ENCODE assay signal across 1 cellular context in genomic region chr16:21083729-21084268, GRCh38.
A peak's percentile ranks its signal among the peaks of the same experiment; 100 is the strongest.
TF ChIP-seq lines count a peak whose summit lies in the region.

No MANE protein-coding gene starts in this region.

TF ChIP-seq in H1, 55 proteins besides CTCF, POLR2A, EP300 and RAD21 (continued from another document):
- TF ChIP-seq CHD7 (IDR thresholded peaks at IDR 0.05; ENCODE audit: insufficient replicate concordance, low read length) (no peak), YY1 (IDR thresholded peaks at IDR 0.05; ENCODE audit: low read depth, low read length) (0 out of 2 replicates have a peak, but pooled peaks have one; percentile 38), USF2 (IDR thresholded peaks at IDR 0.05; ENCODE audit: low read length) (no peak), NANOG (IDR thresholded peaks at IDR 0.05; ENCODE audit: insufficient read depth, low read depth, low read length, poor library complexity, severe bottlenecking) (no peak), SIX5 (IDR thresholded peaks at IDR 0.05; ENCODE audit: low read depth, low read length) (no peak), HDAC2 (IDR thresholded peaks at IDR 0.05; ENCODE audit: borderline replicate concordance in 1 of 2, low read depth in 2 of 2, low read length in 2 of 2) (peak in 1 of 2 experiments; percentile 83; a peak in 1 of 4 replicates), BACH1 (IDR thresholded peaks at IDR 0.05; ENCODE audit: low read length) (no peak), ASH2L (IDR thresholded peaks at IDR 0.05; ENCODE audit: low read length) (peak; percentile 43), MAX (IDR thresholded peaks at IDR 0.05) (no peak), KDM1A (IDR thresholded peaks at IDR 0.05; ENCODE audit: borderline replicate concordance, low read length) (peak; percentile 87), JUND (IDR thresholded peaks at IDR 0.05; ENCODE audit: low read length) (no peak), MAFK (IDR thresholded peaks at IDR 0.05; ENCODE audit: low read depth, low read length) (no peak), NRF1 (IDR thresholded peaks at IDR 0.05; ENCODE audit: low read depth, low read length) (no peak), TEAD4 (IDR thresholded peaks at IDR 0.05; ENCODE audit: low read depth, low read length) (no peak), TAF1 (IDR thresholded peaks at IDR 0.05; ENCODE audit: low read depth, low read length) (no peak), SIRT6 (IDR thresholded peaks at IDR 0.05; ENCODE audit: low read length) (no peak), KDM4A (IDR thresholded peaks at IDR 0.05; ENCODE audit: low read depth, low read length, severe bottlenecking) (no peak), CTBP2 (IDR thresholded peaks at IDR 0.05; ENCODE audit: borderline replicate concordance, insufficient read depth, insufficient read length, low read length) (no peak), CBX5 (IDR thresholded peaks at IDR 0.05; ENCODE audit: low read depth, low read length) (no peak), GTF2F1 (IDR thresholded peaks at IDR 0.05; ENCODE audit: borderline replicate concordance, low read depth, low read length) (no peak), HDAC6 (IDR thresholded peaks at IDR 0.05; ENCODE audit: low read depth, low read length) (no peak), GABPA (IDR thresholded peaks at IDR 0.05; ENCODE audit: borderline replicate concordance, insufficient read depth, low read length) (no peak), JUN (IDR thresholded peaks at IDR 0.05; ENCODE audit: low read depth, low read length) (no peak), EGR1 (IDR thresholded peaks at IDR 0.05; ENCODE audit: borderline replicate concordance, low read depth, low read length) (no peak), POLR2AphosphoS5 (IDR thresholded peaks at IDR 0.05; ENCODE audit: low read depth, low read length) (no peak), TAF7 (optimal IDR thresholded peaks at IDR 0.05; ENCODE audit: borderline replicate concordance, low read depth, low read length) (peak; percentile 30), SIN3A (conservative IDR thresholded peaks at IDR 0.05 in 1 of 2, IDR thresholded peaks at IDR 0.05 in 1 of 2; ENCODE audit: low read depth in 1 of 2, low read length in 2 of 2) (no peak), CHD1 (IDR thresholded peaks at IDR 0.05; ENCODE audit: low read depth, low read length) (no peak), E2F6 (IDR thresholded peaks at IDR 0.05) (no peak), RBBP5 (IDR thresholded peaks at IDR 0.05; ENCODE audit: borderline replicate concordance, low read depth, low read length) (no peak), CHD2 (IDR thresholded peaks at IDR 0.05; ENCODE audit: low read length) (no peak)
TF ChIP-seq in H1: peak in this region for 5.
